Comparison of ENCODE assay signal across 21 cellular contexts in genomic region chr17:73706428-73706827, GRCh38.
DNase-seq lines count a peak whose midpoint lies in the region; ATAC-seq, FAIRE-seq and TF ChIP-seq lines count a peak whose summit lies in the region.
"Had no signal": no experiment of that assay in that cellular context is flagged by ENCODE, and none has a peak within 500 bp of the region (broad histone marks: within the 10 kb centered on the region; RNA-seq: fewer than 3 reads in every experiment).

No MANE protein-coding gene starts in this region.

- H2AFZ ChIP-seq in Loucy (ENCODE audit: low read length) (no peak overlapping the region), astrocyte (ENCODE audit: low read depth, low read length) (no peak overlapping the region)

- no peaks in the 10 kb centered on the region for H4K20me1 ChIP-seq in Loucy (ENCODE audit: insufficient read depth, low read length, poor library complexity, severe bottlenecking)
- no peaks in the 10 kb centered on the region for H4K20me1 ChIP-seq in astrocyte (ENCODE audit: insufficient read depth, low read length)

- no peaks in the 10 kb centered on the region for H3K9me2 ChIP-seq in Loucy (replicated peaks; ENCODE audit: low read depth, low read length)

- peaks cover 26% of the 10 kb centered on the region for H3K4me1 Mint-ChIP-seq in astrocyte (ENCODE audit: low read depth, unreplicated experiment)
- peaks cover 7 to 12% of the 10 kb centered on the region in 2 donors for H3K4me1 Mint-ChIP-seq in natural killer cell
- H3K4me1 Mint-ChIP-seq in mesothelial cell of epicardium: peaks cover 4% of the 10 kb centered on the region

- H3K27me3 Mint-ChIP-seq in astrocyte (ENCODE audit: low read depth, unreplicated experiment): peaks cover 32% of the 10 kb centered on the region
- peaks cover 22 to 44% of the 10 kb centered on the region in 2 donors for H3K27me3 Mint-ChIP-seq in natural killer cell (ENCODE audit: low read depth in 2 of 2)
- peaks cover 57% of the 10 kb centered on the region for H3K27me3 Mint-ChIP-seq in mesothelial cell of epicardium (ENCODE audit: low read depth)

- H3K4me1 ChIP-seq in Loucy (ENCODE audit: insufficient read depth, low read length, poor library complexity, severe bottlenecking) (peaks cover 33% of the 10 kb centered on the region), astrocyte (ENCODE audit: insufficient read depth, low read length) (no peaks in the 10 kb centered on the region)

- H3K36me3 Mint-ChIP-seq in astrocyte (ENCODE audit: low read depth, unreplicated experiment) (no peaks in the 10 kb centered on the region), natural killer cell (no peaks in the 10 kb centered on the region), mesothelial cell of epicardium (no peaks in the 10 kb centered on the region)
- H3K36me3 Mint-ChIP-seq: CD8-positive, alpha-beta memory T cell had no signal

- FAIRE-seq in astrocyte (lab: Jason Lieb, UNC): no peak
- FAIRE-seq: A204.1, GM12892, GM18507 had no signal

- ATAC-seq in HG03442 (IDR thresholded peaks at IDR 0.05; ENCODE audit: unreplicated experiment) (no peak), natural killer cell (no peak)
- ATAC-seq: HCT116 had no signal

- TF ChIP-seq CTCF in Loucy (conservative IDR thresholded peaks at IDR 0.05; ENCODE audit: low read length): no peak
- no peak for TF ChIP-seq CTCF in RWPE1 (conservative IDR thresholded peaks at IDR 0.05; ENCODE audit: low read depth)
- no peak for TF ChIP-seq CTCF in astrocyte (IDR thresholded peaks at IDR 0.05; ENCODE audit: insufficient read depth, low read depth, low read length)
- no peak for TF ChIP-seq CTCF in natural killer cell (IDR thresholded peaks at IDR 0.05)
- no peak for TF ChIP-seq CTCF in mesothelial cell of epicardium (IDR thresholded peaks at IDR 0.05; ENCODE audit: unreplicated experiment)

- intact Hi-C loops in natural killer cell (cut with micrococcal nuclease): no loop called here

- H3K4me2 ChIP-seq in Loucy (ENCODE audit: low read depth, low read length, poor library complexity, severe bottlenecking) (peak overlapping the region; percentile 30), astrocyte (ENCODE audit: low read length) (no peak overlapping the region)

- no peaks in the 10 kb centered on the region for H3F3A ChIP-seq in Loucy (ENCODE audit: low read depth)

- H3K27ac Mint-ChIP-seq in astrocyte (ENCODE audit: unreplicated experiment) (peak overlapping the region; percentile 97), natural killer cell (no peak overlapping the region), mesothelial cell of epicardium (no peak overlapping the region)
- H3K27ac Mint-ChIP-seq: CD4-positive, CD25-positive, alpha-beta regulatory T cell; CD8-positive, alpha-beta memory T cell; HFFc6 had no signal

- POLR2A ChIA-PET in RWPE1 (lab: Yijun Ruan, JAX; ENCODE audit: low non-redundant PET): no interaction called here

- CTCF ChIA-PET in RWPE1 (lab: Yijun Ruan, JAX): no interaction called here

- H3K4me3 ChIP-seq in Loucy (ENCODE audit: low read length, poor library complexity, severe bottlenecking) (peak overlapping the region; percentile 14), astrocyte (ENCODE audit: insufficient read depth, low read depth, low read length) (no peak overlapping the region)

- no peak overlapping the region for H3K4me3 Mint-ChIP-seq in astrocyte (ENCODE audit: unreplicated experiment)
- no peak overlapping the region for H3K4me3 Mint-ChIP-seq in natural killer cell
- H3K4me3 Mint-ChIP-seq in mesothelial cell of epicardium: no peak overlapping the region
- H3K4me3 Mint-ChIP-seq: CD4-positive, CD25-positive, alpha-beta regulatory T cell; CD8-positive, alpha-beta memory T cell; HFFc6 had no signal

- no peaks in the 10 kb centered on the region for H3K9me3 ChIP-seq in Loucy (ENCODE audit: insufficient read depth, low read depth, low read length)
- peaks cover 3% of the 10 kb centered on the region for H3K9me3 ChIP-seq in astrocyte (ENCODE audit: insufficient read depth, low read depth, low read length)
- H3K9me3 ChIP-seq: BE2C had no signal

- H3K9me3 Mint-ChIP-seq in astrocyte (ENCODE audit: unreplicated experiment): peaks cover 7% of the 10 kb centered on the region
- H3K9me3 Mint-ChIP-seq in natural killer cell: no peaks in the 10 kb centered on the region
- H3K9me3 Mint-ChIP-seq in mesothelial cell of epicardium: peaks cover 9% of the 10 kb centered on the region

- no peaks in the 10 kb centered on the region for H3K36me3 ChIP-seq in Loucy (ENCODE audit: insufficient read depth, low read length)
- no peaks in the 10 kb centered on the region for H3K36me3 ChIP-seq in astrocyte (ENCODE audit: insufficient read depth, low read length)
- H3K36me3 ChIP-seq: BE2C had no signal

- H3K79me2 ChIP-seq in Loucy (ENCODE audit: insufficient read depth, low read length) (no peaks in the 10 kb centered on the region), astrocyte (ENCODE audit: insufficient read depth, low read length) (no peaks in the 10 kb centered on the region)

- H3K27ac ChIP-seq in RWPE1: peak overlapping the region; percentile 37; the same call in 1 of the 2 replicates
- H3K27ac ChIP-seq in astrocyte (ENCODE audit: low read depth, low read length): no peak overlapping the region

- no peak overlapping the region for H3K9ac ChIP-seq in Loucy (ENCODE audit: low read depth, low read length, poor library complexity, severe bottlenecking)
- no peak overlapping the region for H3K9ac ChIP-seq in astrocyte (ENCODE audit: low read length)

- H3K27me3 ChIP-seq in Loucy (ENCODE audit: insufficient read depth, low read length, poor library complexity, severe bottlenecking) (no peaks in the 10 kb centered on the region), astrocyte (ENCODE audit: insufficient read depth, low read length) (peaks cover 2% of the 10 kb centered on the region)
- H3K27me3 ChIP-seq: BE2C had no signal

- DNase-seq in RWPE1 (ENCODE audit: low spot score) (no peak), astrocyte (ENCODE audit: low read depth) (no peak), occipital lobe (lab: John Stamatoyannopoulos, UW) (peak; percentile 5), MV-4-11 (lab: John Stamatoyannopoulos, UW) (no peak), natural killer cell (no peak), mesothelial cell of epicardium (ENCODE audit: low spot score in 2 of 2, unreplicated experiment in 2 of 2) (no peak)
- DNase-seq: CD4-positive, CD25-positive, alpha-beta regulatory T cell; CD8-positive, alpha-beta memory T cell; DMS 273 treated with DMSO at 0.1 percent for 48 hours; DMS79; GDM1; GOT3; H7; HFFc6 had no signal
